10 cellular contexts compared by ENCODE assay signal in the genomic region with DNA sequence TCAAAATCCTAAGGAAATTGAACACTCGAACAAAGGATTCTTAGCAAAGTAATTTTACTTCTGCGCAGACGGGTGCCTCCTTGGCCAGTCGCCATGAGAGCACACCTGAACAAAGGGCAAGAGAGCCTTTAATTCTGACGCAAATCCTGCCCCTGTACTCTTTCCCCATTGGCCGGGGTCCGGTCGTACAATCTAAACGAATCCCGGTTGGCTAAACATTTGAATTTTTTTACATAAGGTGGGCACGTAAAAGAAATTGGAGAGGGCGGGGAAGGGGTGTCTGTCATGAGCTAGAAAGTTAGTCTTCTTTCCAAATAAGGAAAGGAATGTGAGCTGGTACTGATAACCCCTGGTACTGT. TPM values are rescaled to one million over a fixed set of nuclear protein-coding genes. Genes with fewer than 3 reads are reported as not detected.
A peak's percentile ranks its signal among the peaks of the same experiment; 100 is the strongest.
DNase-seq lines count a peak whose midpoint lies in the region; ATAC-seq and TF ChIP-seq lines count a peak whose summit lies in the region.
"Had no signal": no experiment of that assay in that cellular context is flagged by ENCODE, and none has a peak within 500 bp of the region (broad histone marks: within the 10 kb centered on the region; RNA-seq: fewer than 3 reads in every experiment).

No MANE protein-coding gene starts in this region.

- H2AFZ ChIP-seq in MM.1S (ENCODE audit: low read length) = no peak overlapping the region

- H3K79me2 ChIP-seq in MM.1S (ENCODE audit: low read length) = no peaks in the 10 kb centered on the region

- H3K4me3 Mint-ChIP-seq in CD4-positive, alpha-beta memory T cell = peak overlapping the region in 6 of 8 donors; percentile 39 to 80 (median 68)

- peak overlapping the region; percentile 64 for H3K4me2 ChIP-seq in MM.1S (ENCODE audit: low read depth, low read length)

- H3K9me3 ChIP-seq in CD4-positive, alpha-beta memory T cell (ENCODE audit: control insufficient read depth in 1 of 2, low read length in 2 of 2) = no peaks in the 10 kb centered on the region
- no peaks in the 10 kb centered on the region for H3K9me3 ChIP-seq in MM.1S (replicated peaks; ENCODE audit: insufficient read depth, low read length)

- H3K9me2 ChIP-seq in MM.1S (replicated peaks; ENCODE audit: insufficient read depth, low read length) = no peaks in the 10 kb centered on the region

- H3K4me1 ChIP-seq in CD4-positive, alpha-beta memory T cell (ENCODE audit: insufficient read depth, low read length) = peaks cover 10% of the 10 kb centered on the region
- H3K4me1 ChIP-seq in MM.1S (ENCODE audit: low read length) = peaks cover 4% of the 10 kb centered on the region; the same call in 1 of the 2 replicates

- intact Hi-C loops in CD4-positive, alpha-beta memory T cell (cut with micrococcal nuclease) = loop anchor here (5.0 kb wide), 1 partner anchor 36 kb away; the partner anchor contains the start of gene IFNLR1

- H3K27ac ChIP-seq in CD4-positive, alpha-beta memory T cell (ENCODE audit: low read depth, low read length) = no peak overlapping the region
- peak overlapping the region; percentile 61; the same call in 1 of the 2 replicates for H3K27ac ChIP-seq in MM.1S (ENCODE audit: low read length)
- H3K27ac ChIP-seq in VCaP = peak overlapping the region; percentile 61

- H3K27me3 Mint-ChIP-seq in CD4-positive, alpha-beta memory T cell = peaks cover 9 to 17% of the 10 kb centered on the region in 2 donors

- H4K20me1 ChIP-seq in MM.1S (ENCODE audit: insufficient read depth, low read length) = no peaks in the 10 kb centered on the region

- H3K27ac Mint-ChIP-seq in CD4-positive, alpha-beta memory T cell = no peak overlapping the region

- ATAC-seq in GM21786 (IDR thresholded peaks at IDR 0.05; ENCODE audit: unreplicated experiment) = no peak
- no peak for ATAC-seq in GM21528 (IDR thresholded peaks at IDR 0.05; ENCODE audit: low FRiP score, unreplicated experiment)

- CTCF ChIA-PET in CD4-positive, alpha-beta memory T cell (lab: Charles Lee; ENCODE audit: partially characterized antibody) = interaction anchor here (1.2 to 10.7 kb wide), 14 partner anchors 9 to 679 kb away, joined by 3 to 158 read pairs (median 6); no protein-coding TSS in a partner anchor

- H3K36me3 Mint-ChIP-seq in CD4-positive, alpha-beta memory T cell = no peaks in the 10 kb centered on the region

- no peaks in the 10 kb centered on the region for H3K36me3 ChIP-seq in CD4-positive, alpha-beta memory T cell (ENCODE audit: insufficient read depth, low read length)
- 0 out of 2 replicates have a peak, but pooled peaks cover 3% of the 10 kb centered on the region for H3K36me3 ChIP-seq in MM.1S (replicated peaks; ENCODE audit: insufficient read depth, low read length)

- H3F3A ChIP-seq in MM.1S (ENCODE audit: insufficient read depth, low read length) = peaks cover 22% of the 10 kb centered on the region

- no peak overlapping the region for H3K4me3 ChIP-seq in CD4-positive, alpha-beta memory T cell (ENCODE audit: low read length in 2 of 2)
- H3K4me3 ChIP-seq in MM.1S (ENCODE audit: low read length) = peak overlapping the region; percentile 46

- H3K9ac ChIP-seq in MM.1S (ENCODE audit: low read length) = peak overlapping the region; percentile 53; the same call in 1 of the 2 replicates

- no peak for DNase-seq in CD4-positive, alpha-beta memory T cell
- DNase-seq in MM.1S = peak; percentile 89
- DNase-seq in left kidney (ENCODE audit: low read depth, low spot score) = peak; percentile 98
- no peak for DNase-seq in middle frontal gyrus (ENCODE audit: extremely low spot score, low spot score)
- DNase-seq in kidney glomerular epithelial cell (lab: John Stamatoyannopoulos, UW) = no peak
- DNase-seq: amniotic stem cell had no signal

- POLR2A ChIA-PET in CD4-positive, alpha-beta memory T cell (lab: Charles Lee; ENCODE audit: partially characterized antibody) = interaction anchor here (1.4 kb wide), 1 partner anchor 241 kb away, joined by 14 read pairs; no protein-coding TSS in a partner anchor

- H3K27me3 ChIP-seq in CD4-positive, alpha-beta memory T cell (ENCODE audit: insufficient read depth, low read length) = no peaks in the 10 kb centered on the region
- H3K27me3 ChIP-seq in MM.1S (replicated peaks; ENCODE audit: insufficient read depth, low read length) = no peaks in the 10 kb centered on the region

- H3K9me3 Mint-ChIP-seq in CD4-positive, alpha-beta memory T cell = no peaks in the 10 kb centered on the region

- H3K4me1 Mint-ChIP-seq in CD4-positive, alpha-beta memory T cell = peaks cover 7 to 11% (median 9%) of the 10 kb centered on the region in 4 donors

- TF ChIP-seq CTCF in MM.1S (IDR thresholded peaks at IDR 0.05; ENCODE audit: low read length) (no peak), VCaP (conservative IDR thresholded peaks at IDR 0.05) (no peak)

RNA-seq across cellular contexts. Expression of gene IL22RA1, which starts 8.2 kb away (rescaled TPM):
- total RNA-seq in CD4-positive, alpha-beta memory T cell = not detected
- polyA plus RNA-seq in CD4-positive, alpha-beta memory T cell = not detected
- total RNA-seq: T-helper 1 cell treated with Interleukin-12 subunit alpha and Interleukin-12 subunit beta and Interleukin-4 antibody, amounts not matched to agents 30 ng/mL and 1 ng/mL, for 36 hours had no signal

RNA-seq across cellular contexts. Expression of gene IFNLR1, which starts 35.9 kb away (rescaled TPM):
- total RNA-seq in CD4-positive, alpha-beta memory T cell = 1 to 10 TPM; 3.0 to 4.5 TPM
- polyA plus RNA-seq in CD4-positive, alpha-beta memory T cell = 1 to 10 TPM in 1 of 2 donors, under 1 TPM in 1; 0.88 to 1.1 TPM

RNA-seq across cellular contexts. Expression of gene MYOM3, which starts 39.2 kb away (rescaled TPM):
- total RNA-seq in CD4-positive, alpha-beta memory T cell = not detected
- polyA plus RNA-seq in CD4-positive, alpha-beta memory T cell = not detected
- total RNA-seq: T-helper 1 cell treated with Interleukin-12 subunit alpha and Interleukin-12 subunit beta and Interleukin-4 antibody, amounts not matched to agents 30 ng/mL and 1 ng/mL, for 36 hours had no signal

Comparison
In these comparisons a context has a peak if more than half of its experiments do, and no peak if none do; other contexts are left out.
1. DNase-seq: peak in MM.1S (single experiment) and left kidney (single experiment); none in CD4-positive, alpha-beta memory T cell (0 of 5), middle frontal gyrus (single experiment) and kidney glomerular epithelial cell (single experiment).